In genomic region chr3:177812492-177812891, GRCh38 we compare ENCODE assay signal across 13 cellular contexts.
"Had no signal": no experiment of that assay in that cellular context is flagged by ENCODE, and none has a peak within 500 bp of the region (broad histone marks: within the 10 kb centered on the region; RNA-seq: fewer than 3 reads in every experiment).

No MANE protein-coding gene starts in this region.

- H3K27ac ChIP-seq: cardiac muscle cell had no signal

- H3K27ac Mint-ChIP-seq: activated CD4-positive, alpha-beta memory T cell treated with anti-CD3 and anti-CD28 coated beads for 36 hours; activated CD4-positive, alpha-beta T cell treated with anti-CD3 and anti-CD28 coated beads for 36 hours; activated naive CD4-positive, alpha-beta T cell treated with anti-CD3 and anti-CD28 coated beads, Interleukin-2, amount 10 ng/mL, durations not matched to agents 7 days and 5 days; activated T-cell treated with anti-CD3 and anti-CD28 coated beads, Interleukin-2, amount 50 U/mL, for 24 hours; nephron; stimulated activated memory B cell treated with anti-CD40 and anti-IgM and Interleukin-4, amounts not matched to agents 10 μg/mL and 1 μg/mL and 100 μg/mL, for 72 hours; T-helper 17 cell had no signal

- H3K36me3 Mint-ChIP-seq: activated CD4-positive, alpha-beta memory T cell treated with anti-CD3 and anti-CD28 coated beads for 36 hours; activated naive CD4-positive, alpha-beta T cell treated with anti-CD3 and anti-CD28 coated beads, Interleukin-2, amount 10 ng/mL, durations not matched to agents 7 days and 5 days; stimulated activated memory B cell treated with anti-CD40 and anti-IgM and Interleukin-4, amounts not matched to agents 10 μg/mL and 1 μg/mL and 100 μg/mL, for 72 hours had no signal

- H3K36me3 ChIP-seq: cardiac muscle cell, upper lobe of left lung had no signal

- DNase-seq: activated CD4-positive, alpha-beta memory T cell treated with anti-CD3 and anti-CD28 coated beads for 36 hours; activated CD4-positive, alpha-beta T cell treated with anti-CD3 and anti-CD28 coated beads for 36 hours; activated naive CD4-positive, alpha-beta T cell treated with anti-CD3 and anti-CD28 coated beads, Interleukin-2, amount 10 ng/mL, durations not matched to agents 7 days and 5 days; activated T-cell treated with anti-CD3 and anti-CD28 coated beads, Interleukin-2, amount 50 U/mL, for 24 hours; left ventricle myocardium superior; occipital lobe; stimulated activated CD4-positive, alpha-beta T cell treated with anti-CD3 and anti-CD28 coated beads, Interleukin-2, amount 100 ng/mL, for 48 hours; T-helper 17 cell; upper lobe of left lung had no signal

- H3K9me3 Mint-ChIP-seq: activated CD4-positive, alpha-beta memory T cell treated with anti-CD3 and anti-CD28 coated beads for 36 hours; stimulated activated memory B cell treated with anti-CD40 and anti-IgM and Interleukin-4, amounts not matched to agents 10 μg/mL and 1 μg/mL and 100 μg/mL, for 72 hours had no signal

- H3K27me3 ChIP-seq: cardiac muscle cell, upper lobe of left lung had no signal

- H3K4me3 Mint-ChIP-seq: activated CD4-positive, alpha-beta memory T cell treated with anti-CD3 and anti-CD28 coated beads for 36 hours; activated CD4-positive, alpha-beta T cell treated with anti-CD3 and anti-CD28 coated beads for 36 hours; activated naive CD4-positive, alpha-beta T cell treated with anti-CD3 and anti-CD28 coated beads, Interleukin-2, amount 10 ng/mL, durations not matched to agents 7 days and 5 days; activated T-cell treated with anti-CD3 and anti-CD28 coated beads, Interleukin-2, amount 50 U/mL, for 24 hours; nephron; stimulated activated memory B cell treated with anti-CD40 and anti-IgM and Interleukin-4, amounts not matched to agents 10 μg/mL and 1 μg/mL and 100 μg/mL, for 72 hours; T-helper 17 cell had no signal

- H3K9me3 ChIP-seq: upper lobe of left lung had no signal

- H3K4me3 ChIP-seq: cardiac muscle cell, upper lobe of left lung had no signal

- ATAC-seq: esophagus mucosa, T-helper 17 cell had no signal

- H3K27me3 Mint-ChIP-seq: activated CD4-positive, alpha-beta memory T cell treated with anti-CD3 and anti-CD28 coated beads for 36 hours; activated CD4-positive, alpha-beta T cell treated with anti-CD3 and anti-CD28 coated beads for 36 hours; activated naive CD4-positive, alpha-beta T cell treated with anti-CD3 and anti-CD28 coated beads, Interleukin-2, amount 10 ng/mL, durations not matched to agents 7 days and 5 days; activated T-cell treated with anti-CD3 and anti-CD28 coated beads, Interleukin-2, amount 50 U/mL, for 24 hours; stimulated activated memory B cell treated with anti-CD40 and anti-IgM and Interleukin-4, amounts not matched to agents 10 μg/mL and 1 μg/mL and 100 μg/mL, for 72 hours; T-helper 17 cell had no signal
